Comparison of ENCODE assay signal across 17 cellular contexts in genomic region chr5:133304707-133305216, GRCh38.
DNase-seq lines count a peak whose midpoint lies in the region; TF ChIP-seq lines count a peak whose summit lies in the region.
"Had no signal": no experiment of that assay in that cellular context is flagged by ENCODE, and none has a peak within 500 bp of the region (broad histone marks: within the 10 kb centered on the region; RNA-seq: fewer than 3 reads in every experiment).

No MANE protein-coding gene starts in this region.

- no peak overlapping the region for H3K27ac ChIP-seq in HEK293 (ENCODE audit: extremely low read depth, low read depth, low read length)
- no peak overlapping the region for H3K27ac ChIP-seq in mesendoderm (ENCODE audit: low read depth, low read length)
- H3K27ac ChIP-seq: BLaER1, C4-2B had no signal

- peaks cover 3% of the 10 kb centered on the region for H3K27me3 Mint-ChIP-seq in activated naive CD8-positive, alpha-beta T cell treated with anti-CD3 and anti-CD28 coated beads for 36 hours
- H3K27me3 Mint-ChIP-seq: B cell had no signal

- H3K56ac ChIP-seq in mesendoderm (ENCODE audit: low read length), result no peak overlapping the region

- no peaks in the 10 kb centered on the region for H3K79me1 ChIP-seq in mesendoderm (ENCODE audit: low read length)

- H2BK5ac ChIP-seq in mesendoderm (ENCODE audit: low read length), result no peak overlapping the region

- no peak overlapping the region for H2BK15ac ChIP-seq in mesendoderm (replicated peaks; ENCODE audit: low read depth)

- H3K27ac Mint-ChIP-seq in activated naive CD8-positive, alpha-beta T cell treated with anti-CD3 and anti-CD28 coated beads for 36 hours, result no peak overlapping the region
- H3K27ac Mint-ChIP-seq: B cell; CD4-positive, CD25-positive, alpha-beta regulatory T cell; CD8-positive, alpha-beta T cell; GM23338 had no signal

- H3K9ac ChIP-seq in mesendoderm (ENCODE audit: low read length), result no peak overlapping the region
- H3K9ac ChIP-seq: BLaER1 had no signal

- no peak overlapping the region for H3K4me2 ChIP-seq in mesendoderm (ENCODE audit: low read length)
- H3K4me2 ChIP-seq: BLaER1, GM23338 had no signal

- no peak overlapping the region for H3K23ac ChIP-seq in mesendoderm (ENCODE audit: low read length)

- no peaks in the 10 kb centered on the region for H3K79me2 ChIP-seq in mesendoderm (ENCODE audit: control insufficient read depth, insufficient read depth, low read length)

- no peak overlapping the region for H3K4ac ChIP-seq in mesendoderm (ENCODE audit: low read depth, low read length)

- no peak overlapping the region for H3K4me3 Mint-ChIP-seq in activated naive CD8-positive, alpha-beta T cell treated with anti-CD3 and anti-CD28 coated beads for 36 hours
- H3K4me3 Mint-ChIP-seq: B cell; CD4-positive, CD25-positive, alpha-beta regulatory T cell; CD8-positive, alpha-beta T cell; GM23338; H9 had no signal

- no peaks in the 10 kb centered on the region for H3K4me1 Mint-ChIP-seq in activated naive CD8-positive, alpha-beta T cell treated with anti-CD3 and anti-CD28 coated beads for 36 hours
- H3K4me1 Mint-ChIP-seq: B cell; CD4-positive, CD25-positive, alpha-beta regulatory T cell had no signal

- H3K4me3 ChIP-seq in HEK293 (ENCODE audit: low read depth, low read length) (no peak overlapping the region), mesendoderm (ENCODE audit: low read length) (no peak overlapping the region)
- H3K4me3 ChIP-seq: BLaER1, GM23338 had no signal

- CTCF ChIA-PET in HEK293 (lab: Yijun Ruan, JAX), result interaction anchor here (1.3 kb wide), 1 partner anchor 11 kb away, joined by 4 read pairs; no protein-coding TSS in a partner anchor

- H3K36me3 ChIP-seq in HEK293 (ENCODE audit: control insufficient read depth in 2 of 2, insufficient read depth in 1 of 2, low read length in 2 of 2) (no peaks in the 10 kb centered on the region), mesendoderm (ENCODE audit: control insufficient read depth, insufficient read depth, low read length) (no peaks in the 10 kb centered on the region)
- H3K36me3 ChIP-seq: BLaER1 had no signal

- H3K4me1 ChIP-seq in HEK293 (ENCODE audit: control insufficient read depth, insufficient read depth, low read length) (no peaks in the 10 kb centered on the region), mesendoderm (ENCODE audit: control insufficient read depth, low read depth, low read length) (no peaks in the 10 kb centered on the region)
- H3K4me1 ChIP-seq: Caco-2 had no signal

- peak; percentile 24 for DNase-seq in A172 (ENCODE audit: low spot score)
- peak; percentile 18 for DNase-seq in mesendoderm
- DNase-seq in smooth muscle cell of the brain vasculature (ENCODE audit: low read depth, low spot score), result peak; percentile 4
- DNase-seq in foreskin melanocyte, result no peak
- no peak for DNase-seq in activated naive CD8-positive, alpha-beta T cell treated with anti-CD3 and anti-CD28 coated beads for 36 hours
- DNase-seq: Caco-2; CD4-positive, CD25-positive, alpha-beta regulatory T cell; CD8-positive, alpha-beta T cell; DMS53; DMS79 treated with DMSO at 0.1 percent for 48 hours; GF-D8; H9 had no signal

- no peak overlapping the region for H4K5ac ChIP-seq in mesendoderm (ENCODE audit: low read length)

- H2BK120ac ChIP-seq in mesendoderm (ENCODE audit: low read depth, low read length), result no peak overlapping the region

- no peaks in the 10 kb centered on the region for H3K36me3 Mint-ChIP-seq in activated naive CD8-positive, alpha-beta T cell treated with anti-CD3 and anti-CD28 coated beads for 36 hours
- H3K36me3 Mint-ChIP-seq: CD4-positive, CD25-positive, alpha-beta regulatory T cell; CD8-positive, alpha-beta T cell had no signal

- no peak overlapping the region for H4K8ac ChIP-seq in mesendoderm (ENCODE audit: low read depth, low read length)

- H3K27me3 ChIP-seq in mesendoderm (ENCODE audit: insufficient read depth, low read length, poor library complexity), result no peaks in the 10 kb centered on the region
- H3K27me3 ChIP-seq: BLaER1 had no signal

- H2AK5ac ChIP-seq in mesendoderm (ENCODE audit: low read length), result no peak overlapping the region

- POLR2A ChIA-PET in HEK293 (lab: Yijun Ruan, JAX), result no interaction called here

- no peaks in the 10 kb centered on the region for H3K9me3 Mint-ChIP-seq in activated naive CD8-positive, alpha-beta T cell treated with anti-CD3 and anti-CD28 coated beads for 36 hours
- H3K9me3 Mint-ChIP-seq: CD8-positive, alpha-beta T cell; GM23338; H9 had no signal

- no peak overlapping the region for H3K18ac ChIP-seq in mesendoderm (ENCODE audit: low read length)

- WGBS in mesendoderm (ENCODE audit: extremely low coverage, insufficient coverage, low lambda C conversion rate), result no CpG with 5 or more reads among the region's 2 CpGs

- TF ChIP-seq CTCF in HEK293 (tag by site-specific recombination; IDR thresholded peaks at IDR 0.05), result no peak

- no peaks in the 10 kb centered on the region for H3K9me3 ChIP-seq in HEK293 (ENCODE audit: control insufficient read depth, insufficient read depth, low read depth, low read length)
- H3K9me3 ChIP-seq: BLaER1, Caco-2 had no signal

TF ChIP-seq in HEK293, 187 proteins besides CTCF, POLR2A, EP300 and RAD21:
- no peak for TF ChIP-seq ZNF280D (tag by site-specific recombination; IDR thresholded peaks at IDR 0.05)
- peak; percentile 91 for TF ChIP-seq ZIC2 (tag by site-specific recombination; IDR thresholded peaks at IDR 0.05)

Comparison
In these comparisons a context has a peak if more than half of its experiments do, and no peak if none do; other contexts are left out.
1. DNase-seq: peak in A172 (single experiment), mesendoderm (single experiment) and smooth muscle cell of the brain vasculature (single experiment); none in foreskin melanocyte (single experiment) and activated naive CD8-positive, alpha-beta T cell treated with anti-CD3 and anti-CD28 coated beads for 36 hours (single experiment).